24 cellular contexts compared by ENCODE assay signal in genomic region chr6:93819189-93819588, GRCh38.
A peak's percentile ranks its signal among the peaks of the same experiment; 100 is the strongest.
DNase-seq lines count a peak whose midpoint lies in the region; TF ChIP-seq lines count a peak whose summit lies in the region.
"Had no signal": no experiment of that assay in that cellular context is flagged by ENCODE, and none has a peak within 500 bp of the region (broad histone marks: within the 10 kb centered on the region; RNA-seq: fewer than 3 reads in every experiment).

No MANE protein-coding gene starts in this region.

- peaks cover 6% of the 10 kb centered on the region for H3K4me1 ChIP-seq in skeletal muscle satellite cell (ENCODE audit: control insufficient read depth, insufficient read depth, low read length)
- H3K4me1 ChIP-seq: BLaER1, heart left ventricle, lower lobe of right lung, stomach had no signal

- no peak overlapping the region for H3K4me3 ChIP-seq in fibroblast of mammary gland (ENCODE audit: control insufficient read depth, low read depth, low read length)
- H3K4me3 ChIP-seq in skeletal muscle satellite cell (ENCODE audit: low read length) = no peak overlapping the region
- H3K4me3 ChIP-seq: BLaER1, heart left ventricle, K562, lower lobe of right lung, stomach had no signal

- no peaks in the 10 kb centered on the region for H3K27me3 ChIP-seq in skeletal muscle satellite cell (ENCODE audit: control insufficient read depth, insufficient read depth, low read length)
- H3K27me3 ChIP-seq: BLaER1, heart left ventricle, stomach had no signal

- H3K4me2 ChIP-seq in skeletal muscle satellite cell (ENCODE audit: low read length) = peak overlapping the region; percentile 3
- H3K4me2 ChIP-seq: BLaER1 had no signal

- no peak overlapping the region for H3K9ac ChIP-seq in skeletal muscle satellite cell (ENCODE audit: low read depth, low read length)
- H3K9ac ChIP-seq: BLaER1 had no signal

- DNase-seq in NCI-H2171 treated with DMSO at 0.1 percent for 48 hours (lab: John Stamatoyannopoulos, UW) (peak; percentile 56), NCI-H2171 (lab: John Stamatoyannopoulos, UW) (no peak), SK-N-DZ (ENCODE audit: low spot score) (peak; percentile 9), fibroblast of mammary gland (ENCODE audit: low read depth) (peak; percentile 12), D341Med (ENCODE audit: low spot score) (no peak)
- no peak for DNase-seq in stimulated activated CD4-positive, alpha-beta T cell treated with anti-CD3 and anti-CD28 coated beads, Interleukin-15, amount 100 ng/mL, for 24 hours
- DNase-seq in activated CD4-positive, alpha-beta T cell treated with anti-CD3 and anti-CD28 coated beads, Interleukin-2, amount 50 U/mL, for 48 hours = no peak
- DNase-seq: 8988T; activated CD4-positive, alpha-beta T cell treated with anti-CD3 and anti-CD28 coated beads for 4 hours; activated CD8-positive, alpha-beta memory T cell treated with anti-CD3 and anti-CD28 coated beads, Interleukin-2, amount 50 U/mL, for 4 hours; activated effector memory CD4-positive, alpha-beta T cell treated with anti-CD3 and anti-CD28 coated beads, Interleukin-2, amount 50 U/mL, for 16 hours; amniotic stem cell; effector CD8-positive, alpha-beta T cell; GDM1; heart left ventricle; immature natural killer cell; lower lobe of right lung; NCI-H510A; SHP77; stimulated activated CD4-positive, alpha-beta T cell treated with anti-CD3 and anti-CD28 coated beads, Interleukin-2, amount 100 ng/mL, for 48 hours; stomach had no signal

- no peak for TF ChIP-seq CTCF in fibroblast of mammary gland (conservative IDR thresholded peaks at IDR 0.05; ENCODE audit: control insufficient read depth, insufficient read depth, low read depth, low read length)

- no peaks in the 10 kb centered on the region for H3K36me3 ChIP-seq in skeletal muscle satellite cell (ENCODE audit: insufficient read depth, low read length)
- H3K36me3 ChIP-seq: BLaER1, heart left ventricle, lower lobe of right lung, stomach had no signal

- no peaks in the 10 kb centered on the region for H3K9me3 ChIP-seq in skeletal muscle satellite cell (replicated peaks; ENCODE audit: low read length)
- H3K9me3 ChIP-seq: BLaER1, lower lobe of right lung had no signal

Comparison
In these comparisons a context has a peak if more than half of its experiments do, and no peak if none do; other contexts are left out.
1. DNase-seq: peak in NCI-H2171 treated with DMSO at 0.1 percent for 48 hours (single experiment), SK-N-DZ (single experiment) and fibroblast of mammary gland (single experiment); none in NCI-H2171 (single experiment), stimulated activated CD4-positive, alpha-beta T cell treated with anti-CD3 and anti-CD28 coated beads, Interleukin-15, amount 100 ng/mL, for 24 hours (single experiment), activated CD4-positive, alpha-beta T cell treated with anti-CD3 and anti-CD28 coated beads, Interleukin-2, amount 50 U/mL, for 48 hours (0 of 2) and D341Med (single experiment).